ENCODE assay signal across 17 cellular contexts in the genomic region with DNA sequence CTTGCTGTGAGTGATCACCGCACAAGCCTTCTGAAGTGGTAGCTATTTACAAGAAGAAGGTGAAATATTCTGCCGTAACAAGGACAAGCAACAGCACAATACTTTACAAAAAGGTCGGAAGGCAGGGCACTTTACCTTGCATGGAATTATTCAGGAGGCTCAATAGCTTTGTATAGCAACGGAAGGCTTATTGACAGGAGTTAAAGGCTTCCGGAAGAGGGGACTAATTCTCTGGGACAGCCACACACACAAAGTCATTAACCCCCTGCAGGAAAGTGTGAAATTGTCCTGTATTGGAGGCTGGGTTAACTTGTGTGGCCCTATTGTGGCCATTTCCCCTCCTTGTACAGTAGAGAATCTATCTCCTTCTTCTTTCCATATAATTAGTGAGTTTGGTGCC.
DNase-seq lines count a peak whose midpoint lies in the region; ATAC-seq and TF ChIP-seq lines count a peak whose summit lies in the region.
"Had no signal": no experiment of that assay in that cellular context is flagged by ENCODE, and none has a peak within 500 bp of the region (broad histone marks: within the 10 kb centered on the region; RNA-seq: fewer than 3 reads in every experiment).

No MANE protein-coding gene starts in this region.

- peaks cover 13% of the 10 kb centered on the region for H3K79me1 ChIP-seq in trophoblast cell (ENCODE audit: low read length)

- no peak overlapping the region for H2AK5ac ChIP-seq in trophoblast cell (ENCODE audit: low read length)

- no peaks in the 10 kb centered on the region for H3K36me3 ChIP-seq in HUES48 (ENCODE audit: control insufficient read depth, insufficient read depth, low read length)
- H3K36me3 ChIP-seq in iPS-20b (ENCODE audit: insufficient read depth, low read depth, low read length), result no peaks in the 10 kb centered on the region
- no peaks in the 10 kb centered on the region for H3K36me3 ChIP-seq in trophoblast cell (ENCODE audit: control insufficient read depth in 1 of 2, insufficient read depth in 2 of 2, low read length in 2 of 2)
- no peaks in the 10 kb centered on the region for H3K36me3 ChIP-seq in mucosa of descending colon (ENCODE audit: low read depth)

- H4K8ac ChIP-seq in trophoblast cell (ENCODE audit: low read depth, low read length), result no peak overlapping the region

- peaks cover 3% of the 10 kb centered on the region for H3K27me3 Mint-ChIP-seq in endothelial cell (ENCODE audit: unreplicated experiment)
- H3K27me3 Mint-ChIP-seq: B cell had no signal

- H2AFZ ChIP-seq in trophoblast cell (ENCODE audit: insufficient read depth, low read length, poor library complexity), result no peak overlapping the region

- WGBS in trophoblast cell (ENCODE audit: extremely low coverage, insufficient coverage, insufficient read length), result no CpG with 5 or more reads among the region's 5 CpGs

- ATAC-seq in mucosa of descending colon, result no peak
- ATAC-seq: Right ventricle myocardium inferior had no signal

- H3K9me3 Mint-ChIP-seq in endothelial cell (ENCODE audit: unreplicated experiment), result no peaks in the 10 kb centered on the region

- peak overlapping the region; percentile 1; the same call in 1 of the 2 replicates for H3K9ac ChIP-seq in HUES48 (ENCODE audit: low read depth, low read length)
- peak overlapping the region; percentile 17; the same call in 1 of the 2 replicates for H3K9ac ChIP-seq in iPS-20b (ENCODE audit: low read depth, low read length)
- no peak overlapping the region for H3K9ac ChIP-seq in trophoblast cell (ENCODE audit: low read length)

- H3K36me3 Mint-ChIP-seq in endothelial cell (ENCODE audit: low read depth, unreplicated experiment), result no peaks in the 10 kb centered on the region
- H3K36me3 Mint-ChIP-seq: CD14-positive monocyte had no signal

- H2BK120ac ChIP-seq in trophoblast cell (ENCODE audit: insufficient read depth, low read length, poor library complexity), result peak overlapping the region; percentile 15

- no peak overlapping the region for H3K4ac ChIP-seq in trophoblast cell (ENCODE audit: low read depth, low read length)

- H3K14ac ChIP-seq in trophoblast cell (ENCODE audit: low read length), result peak overlapping the region; percentile 4

- no peak overlapping the region for H3K4me3 ChIP-seq in HUES48 (ENCODE audit: low read depth, low read length)
- H3K4me3 ChIP-seq in iPS-20b (ENCODE audit: low read length), result no peak overlapping the region
- no peak overlapping the region for H3K4me3 ChIP-seq in trophoblast cell (ENCODE audit: low read depth, low read length)
- H3K4me3 ChIP-seq in mucosa of descending colon, result no peak overlapping the region

- no peak overlapping the region for H3K18ac ChIP-seq in trophoblast cell (ENCODE audit: low read length)

- H3K27ac Mint-ChIP-seq in endothelial cell (ENCODE audit: unreplicated experiment), result peak overlapping the region; percentile 42
- H3K27ac Mint-ChIP-seq: B cell, CD14-positive monocyte had no signal

- intact Hi-C loops in mucosa of descending colon (cut with DNase I, micrococcal nuclease), result no loop called here

- peak overlapping the region; percentile 88 for H2BK12ac ChIP-seq in trophoblast cell (ENCODE audit: low read length)

- no peak overlapping the region for H3K4me2 ChIP-seq in trophoblast cell (ENCODE audit: low read length)

- H4K91ac ChIP-seq in trophoblast cell (ENCODE audit: low read depth, low read length), result peak overlapping the region; percentile 63

- H3K4me1 ChIP-seq in HUES48 (ENCODE audit: control insufficient read depth, insufficient read depth, low read length) (peaks cover 79% of the 10 kb centered on the region), iPS-20b (ENCODE audit: insufficient read depth, low read length) (peaks cover 66% of the 10 kb centered on the region), trophoblast cell (ENCODE audit: control insufficient read depth in 1 of 2, insufficient read depth in 2 of 2, low read length in 2 of 2) (peaks cover 0 to 13% of the 10 kb centered on the region in 2 experiments), mucosa of descending colon (ENCODE audit: low read depth) (no peaks in the 10 kb centered on the region)

- peaks cover 57% of the 10 kb centered on the region for H3K4me1 Mint-ChIP-seq in endothelial cell (ENCODE audit: unreplicated experiment)
- H3K4me1 Mint-ChIP-seq: B cell, CD14-positive monocyte had no signal

- no peak overlapping the region for H3K4me3 Mint-ChIP-seq in endothelial cell (ENCODE audit: unreplicated experiment)
- H3K4me3 Mint-ChIP-seq: B cell, CD14-positive monocyte had no signal

- H2BK5ac ChIP-seq in trophoblast cell (ENCODE audit: low read depth, low read length, poor library complexity), result peak overlapping the region; percentile 16

- no peaks in the 10 kb centered on the region for H3K9me3 ChIP-seq in HUES48 (ENCODE audit: control insufficient read depth, insufficient read depth, low read length)
- H3K9me3 ChIP-seq in iPS-20b (ENCODE audit: insufficient read depth, low read depth, low read length), result no peaks in the 10 kb centered on the region
- H3K9me3 ChIP-seq in trophoblast cell (ENCODE audit: insufficient read depth, low read depth, low read length), result no peaks in the 10 kb centered on the region
- no peaks in the 10 kb centered on the region for H3K9me3 ChIP-seq in mucosa of descending colon

- no peaks in the 10 kb centered on the region for H3K27me3 ChIP-seq in HUES48 (ENCODE audit: control insufficient read depth, insufficient read depth, low read length)
- H3K27me3 ChIP-seq in iPS-20b (ENCODE audit: insufficient read depth, low read length), result peaks cover 14% of the 10 kb centered on the region; the same call in 1 of the 2 replicates
- no peaks in the 10 kb centered on the region for H3K27me3 ChIP-seq in trophoblast cell (ENCODE audit: insufficient read depth, low read length)

- H3K23ac ChIP-seq in trophoblast cell (ENCODE audit: low read length), result no peak overlapping the region

- H3K79me2 ChIP-seq in trophoblast cell (ENCODE audit: control insufficient read depth, insufficient read depth, low read length, poor library complexity), result peaks cover 2% of the 10 kb centered on the region

- H4K12ac ChIP-seq in trophoblast cell (ENCODE audit: low read depth, low read length), result no peak overlapping the region

- peak overlapping the region; percentile 95 for H3K27ac ChIP-seq in HUES48 (ENCODE audit: low read depth, low read length)
- peak overlapping the region; percentile 42 for H3K27ac ChIP-seq in iPS-20b (ENCODE audit: low read length)
- no peak overlapping the region for H3K27ac ChIP-seq in trophoblast cell (ENCODE audit: low read depth, low read length)

- DNase-seq in endothelial cell (ENCODE audit: low spot score) (no peak), trophoblast cell (no peak), NCI-H446 treated with DMSO at 0.1 percent for 48 hours (lab: John Stamatoyannopoulos, UW) (no peak), mucosa of descending colon (no peak), hepatic stellate cell (ENCODE audit: low spot score) (no peak)
- DNase-seq: GDM1, KG1, NCI-H1092 treated with DMSO at 0.1 percent for 48 hours, NCI-H146, NCI-H2029, NCI-H345, NCI-H524 treated with DMSO at 0.1 percent for 48 hours had no signal

- TF ChIP-seq CTCF in endothelial cell (IDR thresholded peaks at IDR 0.05; ENCODE audit: unreplicated experiment) (no peak), mucosa of descending colon (IDR thresholded peaks at IDR 0.05) (no peak)
